23 cellular contexts compared by ENCODE assay signal in the genomic region with DNA sequence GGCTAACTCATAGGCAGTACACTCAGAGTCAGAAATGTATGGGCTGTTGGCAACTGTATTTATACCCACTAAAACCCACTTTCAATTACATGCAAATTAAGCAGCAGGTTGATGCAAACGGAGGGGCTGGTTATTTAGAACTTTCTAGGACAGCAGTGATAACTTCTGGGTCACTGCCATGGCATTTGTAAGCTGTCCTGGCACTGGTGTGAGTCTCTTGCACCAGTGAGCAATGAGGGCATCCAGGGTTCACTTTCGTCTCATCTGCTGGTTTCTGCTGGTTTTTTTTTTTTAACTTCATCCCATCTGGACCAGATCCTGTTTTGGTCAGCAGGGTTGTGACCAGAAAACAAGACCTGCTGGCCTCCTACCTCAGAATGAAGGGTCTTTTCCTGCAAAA.
"Had no signal": no experiment of that assay in that cellular context is flagged by ENCODE, and none has a peak within 500 bp of the region (broad histone marks: within the 10 kb centered on the region; RNA-seq: fewer than 3 reads in every experiment).

No MANE protein-coding gene starts in this region.

- H3K4me1 ChIP-seq: lower lobe of right lung, tibial nerve had no signal

- DNase-seq: activated CD4-positive, alpha-beta T cell treated with anti-CD3 and anti-CD28 coated beads, Interleukin-2, amount 50 U/mL, for 1 hour; activated CD4-positive, CD25-positive, alpha-beta regulatory T cell treated with anti-CD3 and anti-CD28 coated beads, Interleukin-2, amount 50 U/mL, for 72 hours; activated CD8-positive, alpha-beta memory T cell treated with anti-CD3 and anti-CD28 coated beads for 24 hours; activated CD8-positive, alpha-beta memory T cell treated with anti-CD3 and anti-CD28 coated beads, Interleukin-2, amount 50 U/mL, for 4 hours; activated naive CD4-positive, alpha-beta T cell treated with Interleukin-2 at 50 U/mL for 16 hours; activated naive CD8-positive, alpha-beta T cell treated with anti-CD3 and anti-CD28 coated beads, Interleukin-2, amount 10 ng/mL, durations not matched to agents 7 days and 5 days; activated T-cell treated with anti-CD3 and anti-CD28 coated beads, Interleukin-2, amount 50 U/mL, for 4 hours; amygdala; effector CD4-positive, alpha-beta T cell; glutamatergic neuron; hypothalamus; lower lobe of right lung; naive thymus-derived CD4-positive, alpha-beta T cell; stimulated activated CD4-positive, alpha-beta T cell treated with anti-CD3 and anti-CD28 coated beads, Interleukin-12 subunit alpha, Interleukin-12 subunit beta, amount 100 ng/mL, for 4 hours; stimulated activated CD4-positive, alpha-beta T cell treated with anti-CD3 and anti-CD28 coated beads, Interleukin-4, amount 100 ng/mL, for 4 hours; T-cell; WERI-Rb-1 had no signal

- H3K36me3 ChIP-seq: lower lobe of right lung, WERI-Rb-1 had no signal

- H3K9me3 ChIP-seq: lower lobe of right lung, tibial nerve had no signal

- H3K4me3 ChIP-seq: lower lobe of right lung, tibial nerve had no signal

- H3K27ac ChIP-seq: lower lobe of right lung, tibial nerve, WERI-Rb-1 had no signal

- H3K9me3 Mint-ChIP-seq: activated naive CD8-positive, alpha-beta T cell treated with anti-CD3 and anti-CD28 coated beads, Interleukin-2, amount 10 ng/mL, durations not matched to agents 7 days and 5 days; activated T-cell treated with anti-CD3 and anti-CD28 coated beads, Interleukin-2, amount 50 U/mL, for 4 hours; dendritic cell treated with granulocyte-macrophage colony-stimulating factor and Interleukin-4, amounts not matched to agents 40 ng/mL and 50 ng/mL, for 4 days; naive thymus-derived CD4-positive, alpha-beta T cell; stimulated activated naive CD8-positive, alpha-beta T cell treated with anti-CD3 and anti-CD28 coated beads, Interleukin-15, Interleukin-2, amounts not matched to agents 100 ng/mL and 50 ng/mL, for 24 hours; T-cell had no signal

- H3K27me3 ChIP-seq: tibial nerve had no signal

- H3K4me3 Mint-ChIP-seq: activated naive CD8-positive, alpha-beta T cell treated with anti-CD3 and anti-CD28 coated beads, Interleukin-2, amount 10 ng/mL, durations not matched to agents 7 days and 5 days; activated T-cell treated with anti-CD3 and anti-CD28 coated beads, Interleukin-2, amount 50 U/mL, for 4 hours; dendritic cell treated with granulocyte-macrophage colony-stimulating factor and Interleukin-4, amounts not matched to agents 40 ng/mL and 50 ng/mL, for 4 days; naive thymus-derived CD4-positive, alpha-beta T cell; neural crest cell; stimulated activated naive CD8-positive, alpha-beta T cell treated with anti-CD3 and anti-CD28 coated beads, Interleukin-15, Interleukin-2, amounts not matched to agents 100 ng/mL and 50 ng/mL, for 24 hours; T-cell had no signal

- H3K36me3 Mint-ChIP-seq: activated naive CD8-positive, alpha-beta T cell treated with anti-CD3 and anti-CD28 coated beads, Interleukin-2, amount 10 ng/mL, durations not matched to agents 7 days and 5 days had no signal

- H3K27me3 Mint-ChIP-seq: dendritic cell treated with granulocyte-macrophage colony-stimulating factor and Interleukin-4, amounts not matched to agents 40 ng/mL and 50 ng/mL, for 4 days; stimulated activated naive CD8-positive, alpha-beta T cell treated with anti-CD3 and anti-CD28 coated beads, Interleukin-15, Interleukin-2, amounts not matched to agents 100 ng/mL and 50 ng/mL, for 24 hours; T-cell had no signal

- H3K27ac Mint-ChIP-seq: activated naive CD8-positive, alpha-beta T cell treated with anti-CD3 and anti-CD28 coated beads, Interleukin-2, amount 10 ng/mL, durations not matched to agents 7 days and 5 days; dendritic cell treated with granulocyte-macrophage colony-stimulating factor and Interleukin-4, amounts not matched to agents 40 ng/mL and 50 ng/mL, for 4 days; naive thymus-derived CD4-positive, alpha-beta T cell; progenitor cell of endocrine pancreas; stimulated activated naive CD8-positive, alpha-beta T cell treated with anti-CD3 and anti-CD28 coated beads, Interleukin-15, Interleukin-2, amounts not matched to agents 100 ng/mL and 50 ng/mL, for 24 hours; T-cell had no signal

- ATAC-seq: activated T-cell treated with anti-CD3 and anti-CD28 coated beads, Interleukin-2, amount 50 U/mL, for 4 hours; lower lobe of right lung; SK-N-SH treated with all-trans-retinoic acid at 6 μM for 48 hours; T-cell had no signal
